2 cellular contexts compared by ENCODE assay signal in genomic region chr19:14375055-14375581, GRCh38.
TF ChIP-seq lines count a peak whose summit lies in the region.

No MANE protein-coding gene starts in this region.

TF ChIP-seq in IMR-90, 13 proteins besides CTCF, POLR2A, EP300 and RAD21:
- TF ChIP-seq RFX5 (IDR thresholded peaks at IDR 0.05; ENCODE audit: low read depth, low read length) (no peak), ELK1 (IDR thresholded peaks at IDR 0.05; ENCODE audit: borderline replicate concordance, low read depth, low read length) (no peak), MAZ (IDR thresholded peaks at IDR 0.05; ENCODE audit: borderline replicate concordance, low read depth, low read length) (no peak), MAFK (IDR thresholded peaks at IDR 0.05; ENCODE audit: low read depth, low read length) (no peak), SMC3 (IDR thresholded peaks at IDR 0.05; ENCODE audit: low read depth, low read length) (no peak), CHD1 (IDR thresholded peaks at IDR 0.05; ENCODE audit: low read depth, low read length) (no peak), CEBPB (IDR thresholded peaks at IDR 0.05; ENCODE audit: low read depth, low read length) (no peak), NFE2L2 (IDR thresholded peaks at IDR 0.05; ENCODE audit: low read depth, low read length) (no peak), RCOR1 (IDR thresholded peaks at IDR 0.05; ENCODE audit: insufficient replicate concordance, low read length) (no peak), USF2 (IDR thresholded peaks at IDR 0.05; ENCODE audit: low read depth, low read length) (no peak), BHLHE40 (IDR thresholded peaks at IDR 0.05; ENCODE audit: low read depth, low read length) (no peak), FOS (IDR thresholded peaks at IDR 0.05; ENCODE audit: low read depth, low read length) (no peak), MXI1 (IDR thresholded peaks at IDR 0.05; ENCODE audit: borderline replicate concordance, low read depth, low read length) (no peak)

TF ChIP-seq in GM23338, 12 proteins besides CTCF, POLR2A, EP300 and RAD21:
- no peak for TF ChIP-seq ZNF331 (CRISPR knock-in tag; IDR thresholded peaks at IDR 0.05; ENCODE audit: low read depth)
- TF ChIP-seq POLR2AphosphoS5 (IDR thresholded peaks at IDR 0.05; ENCODE audit: low read depth): no peak
TF ChIP-seq in GM23338: peak in this region for 0.
